ENCODE assay signal across 13 cellular contexts in the genomic region with DNA sequence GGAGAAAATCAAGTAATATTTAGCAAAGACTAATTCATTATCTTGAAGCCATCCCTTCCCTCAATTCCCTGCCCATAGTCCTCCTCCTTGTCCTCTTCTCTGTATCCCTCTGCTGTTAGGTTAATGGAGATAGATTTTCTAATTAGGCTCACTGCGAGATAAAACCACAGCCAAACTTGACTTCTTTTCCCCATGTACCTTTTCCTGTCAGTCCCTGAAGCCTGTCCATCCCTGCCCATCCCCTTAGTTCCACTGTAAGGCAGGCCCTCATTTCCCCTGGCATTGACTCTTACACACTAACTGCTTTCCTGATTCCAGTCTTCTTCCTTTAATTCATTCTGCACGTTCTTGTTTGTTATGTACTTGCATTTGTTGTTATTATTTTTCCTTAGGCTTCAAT. TPM values are rescaled to one million over a fixed set of nuclear protein-coding genes. Genes with fewer than 3 reads are reported as not detected.
DNase-seq lines count a peak whose midpoint lies in the region; ATAC-seq and TF ChIP-seq lines count a peak whose summit lies in the region.
"Had no signal": no experiment of that assay in that cellular context is flagged by ENCODE, and none has a peak within 500 bp of the region (broad histone marks: within the 10 kb centered on the region; RNA-seq: fewer than 3 reads in every experiment).

No MANE protein-coding gene starts in this region.

- TF ChIP-seq EP300 in SK-N-SH (IDR thresholded peaks at IDR 0.05; ENCODE audit: borderline replicate concordance in 1 of 2, low read depth in 1 of 2, low read length in 1 of 2) (no peak), transverse colon (IDR thresholded peaks at IDR 0.05; ENCODE audit: low read depth) (no peak)

- 62% methylated on average over 2 of the region's 2 CpGs for WGBS in SK-N-SH (ENCODE audit: low lambda C conversion rate)
- WGBS in transverse colon (ENCODE audit: low coverage in 1 of 2), 2 donors = 36 to 45% methylated on average over 2 of the region's 2 CpGs
- WGBS in prostate gland = 87% methylated on average over 2 of the region's 2 CpGs

- in situ Hi-C loops in transverse colon (cut with MboI; ENCODE audit: low pct_ligation_motif_present in 1 of 4, low pct_unique_long_range_greater_than_20kb in 1 of 4, low sequenced_read_pairs in 3 of 4) = no loop called here

- H3K4me1 Mint-ChIP-seq in nephron progenitor cell = peaks cover 36% of the 10 kb centered on the region

- H3F3A ChIP-seq in SK-N-SH (replicated peaks; ENCODE audit: insufficient read depth) = peaks cover 36% of the 10 kb centered on the region

- no peak for DNase-seq in SK-N-SH
- DNase-seq in coronary artery (ENCODE audit: low spot score) = no peak
- DNase-seq in nephron progenitor cell = no peak
- no peak for DNase-seq in transverse colon
- DNase-seq in activated CD4-positive, alpha-beta T cell treated with anti-CD3 and anti-CD28 coated beads for 1 hour = no peak
- no peak for DNase-seq in prostate gland (ENCODE audit: low spot score)
- DNase-seq: activated T-cell treated with anti-CD3 and anti-CD28 coated beads, Interleukin-2, amount 50 U/mL, for 4 hours; DMS79; effector CD4-positive, alpha-beta T cell; NCI-H2107 had no signal

- H3K27me3 Mint-ChIP-seq in nephron progenitor cell (ENCODE audit: low read depth, poor library complexity) = no peaks in the 10 kb centered on the region

- H3K9me2 ChIP-seq in SK-N-SH = no peaks in the 10 kb centered on the region

- peaks cover 0 to 17% of the 10 kb centered on the region in 2 experiments for H3K36me3 ChIP-seq in SK-N-SH (replicated peaks in 1 of 2; ENCODE audit: control insufficient read depth in 1 of 2, insufficient read depth in 2 of 2, low read length in 1 of 2)
- H3K36me3 ChIP-seq in transverse colon = no peaks in the 10 kb centered on the region
- H3K36me3 ChIP-seq in prostate gland = no peaks in the 10 kb centered on the region

- H3K4me3 ChIP-seq in SK-N-SH (ENCODE audit: low read depth in 2 of 2, low read length in 1 of 2) (peak overlapping the region in 1 of 2 experiments; percentile 72; a peak in 3 of 4 replicates), coronary artery (peak overlapping the region; percentile 74), transverse colon (peak overlapping the region in 3 of 4 donors; percentile 14 to 47 (median 25)), prostate gland (no peak overlapping the region)

- no peak for TF ChIP-seq CTCF in SK-N-SH (IDR thresholded peaks at IDR 0.05)
- no peak for TF ChIP-seq CTCF in coronary artery (IDR thresholded peaks at IDR 0.05)
- no peak for TF ChIP-seq CTCF in nephron progenitor cell (IDR thresholded peaks at IDR 0.05)
- no peak for TF ChIP-seq CTCF in transverse colon (IDR thresholded peaks at IDR 0.05)
- no peak for TF ChIP-seq CTCF in prostate gland (IDR thresholded peaks at IDR 0.05)

- no peaks in the 10 kb centered on the region for H3K9me3 Mint-ChIP-seq in nephron progenitor cell
- H3K9me3 Mint-ChIP-seq: activated T-cell treated with anti-CD3 and anti-CD28 coated beads, Interleukin-2, amount 50 U/mL, for 4 hours had no signal

- peak overlapping the region; percentile 13 for H3K4me3 Mint-ChIP-seq in nephron progenitor cell
- H3K4me3 Mint-ChIP-seq: activated T-cell treated with anti-CD3 and anti-CD28 coated beads, Interleukin-2, amount 50 U/mL, for 4 hours had no signal

- peak overlapping the region; percentile 82 for H3K9ac ChIP-seq in SK-N-SH

- H3K9me3 ChIP-seq in SK-N-SH (no peaks in the 10 kb centered on the region), transverse colon (no peaks in the 10 kb centered on the region), prostate gland (no peaks in the 10 kb centered on the region)

- POLR2A ChIA-PET in SK-N-SH (lab: Yijun Ruan, JAX) = no interaction called here

- H2AFZ ChIP-seq in SK-N-SH (ENCODE audit: low read depth) = no peak overlapping the region

- CTCF ChIA-PET in SK-N-SH (lab: Yijun Ruan, JAX) = interaction anchor here (0.9 kb wide), 1 partner anchor 13 kb away, joined by 3 read pairs; no protein-coding TSS in a partner anchor

- H3K4me1 ChIP-seq in SK-N-SH (ENCODE audit: control insufficient read depth in 1 of 2, insufficient read depth in 2 of 2, low read depth in 1 of 2, low read length in 1 of 2) (peaks cover 2 to 9% of the 10 kb centered on the region in 2 experiments; a peak in 2 of 4 replicates), transverse colon (peaks cover 0 to 19% (median 8%) of the 10 kb centered on the region in 4 donors), prostate gland (replicated peaks) (no peaks in the 10 kb centered on the region)

- H3K27ac Mint-ChIP-seq in nephron progenitor cell = peak overlapping the region; percentile 54

- H3K36me3 Mint-ChIP-seq in nephron progenitor cell (ENCODE audit: low read depth) = no peaks in the 10 kb centered on the region

- peak overlapping the region; percentile 87 for H3K4me2 ChIP-seq in SK-N-SH

- intact Hi-C loops in transverse colon (cut with DNase I; ENCODE audit: low total_unique reads) (no loop called here), prostate gland (cut with DNase I) (no loop called here)

- ATAC-seq in SK-N-SH treated with all-trans-retinoic acid at 6 μM for 48 hours (no peak; the same call in 2 of the 3 replicates), GM19351 (IDR thresholded peaks at IDR 0.05; ENCODE audit: unreplicated experiment) (no peak)
- ATAC-seq: activated T-cell treated with anti-CD3 and anti-CD28 coated beads, Interleukin-2, amount 50 U/mL, for 4 hours had no signal

- peaks cover 44% of the 10 kb centered on the region for H3K79me2 ChIP-seq in SK-N-SH (ENCODE audit: insufficient read depth)

- H4K20me1 ChIP-seq in SK-N-SH (ENCODE audit: insufficient read depth) = no peaks in the 10 kb centered on the region

- H3K27me3 ChIP-seq in SK-N-SH (ENCODE audit: insufficient read depth) = no peaks in the 10 kb centered on the region
- H3K27me3 ChIP-seq in transverse colon = no peaks in the 10 kb centered on the region
- no peaks in the 10 kb centered on the region for H3K27me3 ChIP-seq in prostate gland (replicated peaks; ENCODE audit: insufficient read depth)

- no peak for TF ChIP-seq RAD21 in SK-N-SH (IDR thresholded peaks at IDR 0.05; ENCODE audit: low read length)

- no peak for TF ChIP-seq POLR2A in transverse colon (IDR thresholded peaks at IDR 0.05)
- TF ChIP-seq POLR2A in prostate gland (IDR thresholded peaks at IDR 0.05) = no peak

- H3K27ac ChIP-seq in SK-N-SH (ENCODE audit: low read depth in 2 of 2, low read length in 1 of 2) = peak overlapping the region in 1 of 2 experiments; percentile 96; a peak in 2 of 4 replicates
- peak overlapping the region; percentile 68 to 92 for H3K27ac ChIP-seq in coronary artery
- H3K27ac ChIP-seq in transverse colon = peak overlapping the region; percentile 77 to 85 (median 80)
- H3K27ac ChIP-seq in prostate gland = peak overlapping the region in 1 of 2 donors; percentile 45
- H3K27ac ChIP-seq: 22Rv1 had no signal

TF ChIP-seq in SK-N-SH, 30 proteins besides CTCF, POLR2A, EP300 and RAD21 (continues in another document):
- TF ChIP-seq FOSL2 (IDR thresholded peaks at IDR 0.05; ENCODE audit: borderline replicate concordance, low read depth) (no peak), MEF2A (IDR thresholded peaks at IDR 0.05; ENCODE audit: borderline replicate concordance, low read depth) (no peak), SMC3 (IDR thresholded peaks at IDR 0.05; ENCODE audit: low read depth, low read length) (no peak), GATA2 (CRISPR knock-in tag; IDR thresholded peaks at IDR 0.05) (no peak)
- TF ChIP-seq, protein P1, sequence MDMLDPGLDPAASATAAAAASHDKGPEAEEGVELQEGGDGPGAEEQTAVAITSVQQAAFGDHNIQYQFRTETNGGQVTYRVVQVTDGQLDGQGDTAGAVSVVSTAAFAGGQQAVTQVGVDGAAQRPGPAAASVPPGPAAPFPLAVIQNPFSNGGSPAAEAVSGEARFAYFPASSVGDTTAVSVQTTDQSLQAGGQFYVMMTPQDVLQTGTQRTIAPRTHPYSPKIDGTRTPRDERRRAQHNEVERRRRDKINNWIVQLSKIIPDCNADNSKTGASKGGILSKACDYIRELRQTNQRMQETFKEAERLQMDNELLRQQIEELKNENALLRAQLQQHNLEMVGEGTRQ (IDR thresholded peaks at IDR 0.05; ENCODE audit: borderline replicate concordance, low read depth, low read length) = no peak

TF ChIP-seq in SK-N-SH treated with all-trans-retinoic acid at 6 μM for 48 hours, 23 proteins besides CTCF, POLR2A, EP300 and RAD21:
- no peak for TF ChIP-seq TOX (CRISPR knock-in tag; IDR thresholded peaks at IDR 0.05; ENCODE audit: borderline replicate concordance)
- TF ChIP-seq ESRRG (CRISPR knock-in tag; IDR thresholded peaks at IDR 0.05) = no peak
- TF ChIP-seq PPARA (CRISPR knock-in tag; IDR thresholded peaks at IDR 0.05; ENCODE audit: borderline replicate concordance) = no peak
- no peak for TF ChIP-seq ZFP30 (CRISPR knock-in tag; IDR thresholded peaks at IDR 0.05)

RNA-seq across cellular contexts. Expression of gene TLR4, which starts 1.2 kb away (rescaled TPM):
- 0.85 and 1.2 TPM in 2 replicates for polyA plus RNA-seq in SK-N-SH (2012; rRNA removed)
- 1.2 and 1.4 TPM in 2 replicates for polyA plus RNA-seq in SK-N-SH (2012; cell fraction: cytosol; rRNA removed)
- polyA plus RNA-seq in SK-N-SH (2012; cell fraction: nucleus; rRNA removed) = 0.47 and 1.2 TPM in 2 replicates
- total RNA-seq in transverse colon (10 to 100 TPM in 1 of 4 donors, 1 to 10 TPM in 3; 2.2 to 12.4 (median 6.5) TPM), prostate gland (1 to 10 TPM; 4.7 to 9.7 TPM)

Comparison
In these comparisons a context has a peak if more than half of its experiments do, and no peak if none do; other contexts are left out.
1. H3K4me3 ChIP-seq: peak in coronary artery (single experiment) and transverse colon (3 of 4); none in prostate gland (0 of 2).